1 cellular context compared by ENCODE assay signal in the genomic region with DNA sequence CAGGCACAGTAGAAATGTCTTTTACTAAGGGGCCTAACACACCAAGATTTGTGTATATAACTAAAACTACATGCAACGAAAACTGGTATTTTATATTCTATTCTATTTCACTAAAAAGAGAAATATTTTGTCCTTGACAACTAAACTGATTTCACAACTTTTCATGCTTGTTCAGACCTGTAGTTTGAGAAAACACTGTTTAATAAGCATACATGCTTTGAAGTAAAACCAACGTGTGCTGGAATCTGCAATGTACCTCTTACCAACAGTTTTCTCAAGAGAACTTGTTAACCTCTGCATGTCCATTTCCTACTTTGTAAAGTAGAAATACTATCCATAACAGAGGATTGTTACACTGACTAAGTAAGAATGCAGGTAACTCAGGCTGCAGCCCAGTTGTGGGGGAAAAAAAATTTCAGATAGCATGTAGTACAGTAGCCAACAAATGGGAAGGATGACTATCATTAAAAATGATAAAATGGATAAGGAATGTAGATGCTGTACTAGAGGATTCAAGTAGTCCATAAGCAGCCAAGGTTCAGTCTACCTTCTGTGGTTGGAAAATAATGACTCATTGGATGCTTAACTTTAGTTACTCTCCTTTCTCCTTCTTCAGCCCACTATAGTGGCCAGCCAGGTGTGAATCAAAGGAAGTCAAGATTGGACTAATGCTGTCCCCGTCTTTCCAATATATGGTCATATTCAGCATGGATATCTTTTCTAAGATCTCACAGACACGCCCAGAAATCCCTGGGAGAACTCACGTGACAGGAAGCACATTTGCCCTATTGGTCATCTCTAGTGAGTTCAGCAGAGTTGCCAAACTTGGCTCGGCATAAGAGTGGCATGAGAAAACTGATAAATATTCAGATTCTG.
TF ChIP-seq lines count a peak whose summit lies in the region.

No MANE protein-coding gene starts in this region.

TF ChIP-seq in K562, 482 proteins besides CTCF, POLR2A, EP300 and RAD21:
- TF ChIP-seq, protein P1, sequence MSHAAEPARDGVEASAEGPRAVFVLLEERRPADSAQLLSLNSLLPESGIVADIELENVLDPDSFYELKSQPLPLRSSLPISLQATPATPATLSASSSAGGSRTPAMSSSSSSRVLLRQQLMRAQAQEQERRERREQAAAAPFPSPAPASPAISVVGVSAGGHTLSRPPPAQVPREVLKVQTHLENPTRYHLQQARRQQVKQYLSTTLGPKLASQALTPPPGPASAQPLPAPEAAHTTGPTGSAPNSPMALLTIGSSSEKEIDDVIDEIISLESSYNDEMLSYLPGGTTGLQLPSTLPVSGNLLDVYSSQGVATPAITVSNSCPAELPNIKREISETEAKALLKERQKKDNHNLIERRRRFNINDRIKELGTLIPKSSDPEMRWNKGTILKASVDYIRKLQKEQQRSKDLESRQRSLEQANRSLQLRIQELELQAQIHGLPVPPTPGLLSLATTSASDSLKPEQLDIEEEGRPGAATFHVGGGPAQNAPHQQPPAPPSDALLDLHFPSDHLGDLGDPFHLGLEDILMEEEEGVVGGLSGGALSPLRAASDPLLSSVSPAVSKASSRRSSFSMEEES (CRISPR knock-in tag; IDR thresholded peaks at IDR 0.05): peak; percentile 75
- no peak for TF ChIP-seq HNRNPK (IDR thresholded peaks at IDR 0.05; ENCODE audit: low read depth, low read length, poor library complexity, severe bottlenecking)
- TF ChIP-seq JUND (IDR thresholded peaks at IDR 0.05; ENCODE audit: borderline replicate concordance, low read depth, low read length): no peak; the same call in 1 of the 2 replicates
- 0 out of 3 replicates have a peak, but pooled peaks have one; percentile 39 for TF ChIP-seq JUND (tag; IDR thresholded peaks at IDR 0.05; ENCODE audit: borderline replicate concordance, low read depth, low read length)
- TF ChIP-seq, protein P2, sequence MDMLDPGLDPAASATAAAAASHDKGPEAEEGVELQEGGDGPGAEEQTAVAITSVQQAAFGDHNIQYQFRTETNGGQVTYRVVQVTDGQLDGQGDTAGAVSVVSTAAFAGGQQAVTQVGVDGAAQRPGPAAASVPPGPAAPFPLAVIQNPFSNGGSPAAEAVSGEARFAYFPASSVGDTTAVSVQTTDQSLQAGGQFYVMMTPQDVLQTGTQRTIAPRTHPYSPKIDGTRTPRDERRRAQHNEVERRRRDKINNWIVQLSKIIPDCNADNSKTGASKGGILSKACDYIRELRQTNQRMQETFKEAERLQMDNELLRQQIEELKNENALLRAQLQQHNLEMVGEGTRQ (CRISPR knock-in tag; IDR thresholded peaks at IDR 0.05): peak; percentile 78
- TF ChIP-seq FOSL1 (tag; conservative IDR thresholded peaks at IDR 0.05): peak; percentile 49; the same call in 1 of the 2 replicates
- peak; percentile 52 for TF ChIP-seq ETV1 (tag; conservative IDR thresholded peaks at IDR 0.05; ENCODE audit: low read depth)
- TF ChIP-seq TEAD4 (IDR thresholded peaks at IDR 0.05; ENCODE audit: low read length): no peak
- no peak for TF ChIP-seq TEAD4 (CRISPR knock-in tag; IDR thresholded peaks at IDR 0.05; ENCODE audit: borderline replicate concordance)
- no peak for TF ChIP-seq PML (IDR thresholded peaks at IDR 0.05; ENCODE audit: low read length)
- TF ChIP-seq, protein P3, sequence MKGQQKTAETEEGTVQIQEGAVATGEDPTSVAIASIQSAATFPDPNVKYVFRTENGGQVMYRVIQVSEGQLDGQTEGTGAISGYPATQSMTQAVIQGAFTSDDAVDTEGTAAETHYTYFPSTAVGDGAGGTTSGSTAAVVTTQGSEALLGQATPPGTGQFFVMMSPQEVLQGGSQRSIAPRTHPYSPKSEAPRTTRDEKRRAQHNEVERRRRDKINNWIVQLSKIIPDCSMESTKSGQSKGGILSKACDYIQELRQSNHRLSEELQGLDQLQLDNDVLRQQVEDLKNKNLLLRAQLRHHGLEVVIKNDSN (CRISPR knock-in tag; IDR thresholded peaks at IDR 0.05): peak; percentile 71
- peak; percentile 30 for TF ChIP-seq NFYB (IDR thresholded peaks at IDR 0.05; ENCODE audit: extremely low read depth, insufficient read length)
- peak; percentile 54; the same call in 1 of the 2 replicates for TF ChIP-seq RAD51 (IDR thresholded peaks at IDR 0.05; ENCODE audit: borderline replicate concordance, low read depth)
- TF ChIP-seq GATA2 (CRISPR knock-in tag; IDR thresholded peaks at IDR 0.05): no peak
- peak; percentile 67 for TF ChIP-seq BHLHE40 (IDR thresholded peaks at IDR 0.05; ENCODE audit: low read length)
- TF ChIP-seq STAT5B (CRISPR knock-in tag; IDR thresholded peaks at IDR 0.05): no peak
- TF ChIP-seq, protein P4, sequence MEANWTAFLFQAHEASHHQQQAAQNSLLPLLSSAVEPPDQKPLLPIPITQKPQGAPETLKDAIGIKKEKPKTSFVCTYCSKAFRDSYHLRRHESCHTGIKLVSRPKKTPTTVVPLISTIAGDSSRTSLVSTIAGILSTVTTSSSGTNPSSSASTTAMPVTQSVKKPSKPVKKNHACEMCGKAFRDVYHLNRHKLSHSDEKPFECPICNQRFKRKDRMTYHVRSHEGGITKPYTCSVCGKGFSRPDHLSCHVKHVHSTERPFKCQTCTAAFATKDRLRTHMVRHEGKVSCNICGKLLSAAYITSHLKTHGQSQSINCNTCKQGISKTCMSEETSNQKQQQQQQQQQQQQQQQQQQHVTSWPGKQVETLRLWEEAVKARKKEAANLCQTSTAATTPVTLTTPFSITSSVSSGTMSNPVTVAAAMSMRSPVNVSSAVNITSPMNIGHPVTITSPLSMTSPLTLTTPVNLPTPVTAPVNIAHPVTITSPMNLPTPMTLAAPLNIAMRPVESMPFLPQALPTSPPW (CRISPR knock-in tag; IDR thresholded peaks at IDR 0.05): no peak
- no peak for TF ChIP-seq E2F3 (CRISPR knock-in tag; IDR thresholded peaks at IDR 0.05)
- TF ChIP-seq TOE1 (IDR thresholded peaks at IDR 0.05; ENCODE audit: borderline replicate concordance): peak; percentile 43; the same call in 1 of the 2 replicates
- no peak for TF ChIP-seq TOE1 (CRISPR knock-in tag; IDR thresholded peaks at IDR 0.05; ENCODE audit: borderline replicate concordance, low read depth)
TF ChIP-seq in K562: peak in this region for 10.
